In genomic region chr5:148884339-148885020, GRCh38 we compare ENCODE assay signal across 20 cellular contexts.
"Had no signal": no experiment of that assay in that cellular context is flagged by ENCODE, and none has a peak within 500 bp of the region (broad histone marks: within the 10 kb centered on the region; RNA-seq: fewer than 3 reads in every experiment).

No MANE protein-coding gene starts in this region.

- H3K36me3 Mint-ChIP-seq: stimulated activated naive B cell treated with anti-CD40 and anti-IgM and Interleukin-4, amounts not matched to agents 10 μg/mL and 1 μg/mL and 100 μg/mL, for 72 hours had no signal

- DNase-seq: activated CD4-positive, alpha-beta T cell treated with anti-CD3 and anti-CD28 coated beads, Interleukin-2, amount 10 ng/mL, durations not matched to agents 24 days and 14 days; activated CD8-positive, alpha-beta memory T cell treated with anti-CD3 and anti-CD28 coated beads for 24 hours; activated CD8-positive, alpha-beta memory T cell treated with anti-CD3 and anti-CD28 coated beads, Interleukin-2, amount 50 U/mL, for 48 hours; activated effector memory CD4-positive, alpha-beta T cell treated with Interleukin-2 at 50 U/mL for 16 hours; activated naive CD4-positive, alpha-beta T cell treated with anti-CD3 and anti-CD28 coated beads, Interleukin-2, amount 50 U/mL, for 16 hours; activated T-cell treated with anti-CD3 and anti-CD28 coated beads, Interleukin-2, amount 50 U/mL, for 48 hours; aorta; cerebellar nuclear complex; effector CD4-positive, alpha-beta T cell; mesenchymal stem cell; mucosa of descending colon; naive thymus-derived CD4-positive, alpha-beta T cell; pancreas; stimulated activated CD4-positive, alpha-beta T cell treated with anti-CD3 and anti-CD28 coated beads, Interleukin-4, amount 100 ng/mL, for 4 hours; stimulated activated naive B cell treated with anti-CD40 and anti-IgM and Interleukin-4, amounts not matched to agents 10 μg/mL and 1 μg/mL and 100 μg/mL, for 72 hours; upper lobe of right lung had no signal

- H3K27ac Mint-ChIP-seq: activated CD4-positive, alpha-beta T cell treated with anti-CD3 and anti-CD28 coated beads, Interleukin-2, amount 10 ng/mL, durations not matched to agents 24 days and 14 days; naive thymus-derived CD4-positive, alpha-beta T cell; stimulated activated naive B cell treated with anti-CD40 and anti-IgM and Interleukin-4, amounts not matched to agents 10 μg/mL and 1 μg/mL and 100 μg/mL, for 72 hours had no signal

- H3K9me3 ChIP-seq: mucosa of descending colon, neutrophil, pancreas, upper lobe of right lung had no signal

- H2AFZ ChIP-seq: hepatocyte had no signal

- H3K27ac ChIP-seq: hepatocyte, neutrophil, pancreas, upper lobe of right lung had no signal

- H3K4me3 Mint-ChIP-seq: activated CD4-positive, alpha-beta T cell treated with anti-CD3 and anti-CD28 coated beads, Interleukin-2, amount 10 ng/mL, durations not matched to agents 24 days and 14 days; naive thymus-derived CD4-positive, alpha-beta T cell; stimulated activated naive B cell treated with anti-CD40 and anti-IgM and Interleukin-4, amounts not matched to agents 10 μg/mL and 1 μg/mL and 100 μg/mL, for 72 hours had no signal

- H3K4me1 ChIP-seq: pancreas, upper lobe of right lung had no signal

- H3K4me3 ChIP-seq: hepatocyte, mucosa of descending colon, pancreas, smooth muscle cell, upper lobe of right lung had no signal

- H3K27me3 ChIP-seq: hepatocyte, neutrophil, pancreas, upper lobe of right lung had no signal

- H3K9me3 Mint-ChIP-seq: activated CD4-positive, alpha-beta T cell treated with anti-CD3 and anti-CD28 coated beads, Interleukin-2, amount 10 ng/mL, durations not matched to agents 24 days and 14 days had no signal

- H3K4me2 ChIP-seq: hepatocyte, smooth muscle cell had no signal

- H3K79me2 ChIP-seq: hepatocyte had no signal

- H3K36me3 ChIP-seq: neutrophil, pancreas, upper lobe of right lung had no signal

- ATAC-seq: mucosa of descending colon; naive thymus-derived CD4-positive, alpha-beta T cell; pancreas; sciatic nerve; stimulated activated naive B cell treated with anti-CD40 and anti-IgM and Interleukin-4, amounts not matched to agents 10 μg/mL and 1 μg/mL and 100 μg/mL, for 72 hours; upper lobe of right lung had no signal

- H3K4me1 Mint-ChIP-seq: activated CD4-positive, alpha-beta T cell treated with anti-CD3 and anti-CD28 coated beads, Interleukin-2, amount 10 ng/mL, durations not matched to agents 24 days and 14 days; naive thymus-derived CD4-positive, alpha-beta T cell had no signal
